ENCODE assay signal across 9 cellular contexts in the genomic region with DNA sequence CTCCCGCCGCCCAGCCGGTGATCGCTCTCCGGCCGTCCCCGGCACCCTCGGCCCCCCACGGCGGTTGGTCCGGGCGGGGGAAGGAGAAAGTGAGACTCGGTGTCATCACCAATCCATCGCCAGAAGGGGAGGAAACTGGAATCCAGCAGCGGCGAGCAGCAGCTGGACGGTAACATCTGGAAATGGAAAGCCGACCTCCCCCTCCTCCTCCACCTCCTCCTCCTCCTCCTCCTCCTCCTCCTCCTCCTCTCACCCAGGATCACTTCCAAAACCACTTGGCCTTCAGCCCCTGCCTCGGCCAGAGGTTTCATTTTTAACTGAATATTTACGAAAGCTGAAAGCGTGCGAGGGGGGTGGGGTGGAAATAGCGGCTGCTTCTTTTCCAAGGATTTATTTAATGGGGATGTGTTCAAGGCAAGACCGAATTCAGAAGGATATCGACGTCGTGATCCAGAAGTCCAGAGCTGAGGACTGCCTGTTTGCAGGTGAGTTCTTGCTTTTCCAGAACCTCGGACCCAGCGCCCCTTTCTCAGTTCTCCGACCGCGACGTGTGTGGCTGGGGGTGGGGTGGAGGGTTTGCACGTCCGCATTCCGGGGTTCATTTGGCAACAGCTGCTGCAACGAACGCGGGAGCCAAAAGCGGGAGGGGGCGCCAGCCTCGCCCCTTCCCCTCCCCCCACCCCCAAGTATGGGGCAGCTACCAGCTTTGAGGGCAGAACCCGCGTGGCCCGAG. TPM values are rescaled to one million over a fixed set of nuclear protein-coding genes. Genes with fewer than 3 reads are reported as not detected.
A peak's percentile ranks its signal among the peaks of the same experiment; 100 is the strongest.
DNase-seq lines count a peak whose midpoint lies in the region; ATAC-seq and TF ChIP-seq lines count a peak whose summit lies in the region.
"Not testable (repeated sequence)": the region's sequence is repeated elsewhere in the genome, so short reads cannot be mapped to it uniquely, and the experiment has no call there.
"Had no signal": no experiment of that assay in that cellular context is flagged by ENCODE, and none has a peak within 500 bp of the region (broad histone marks: within the 10 kb centered on the region; RNA-seq: fewer than 3 reads in every experiment).

No MANE protein-coding gene starts in this region.

- CTCF ChIA-PET in OCI-LY7 (lab: Charles Lee; ENCODE audit: unreplicated experiment); activated CD8-positive, alpha-beta T cell treated with anti-CD3 and anti-CD28 coated beads for 36 hours (lab: Charles Lee); MCF 10A (lab: Yijun Ruan, JAX): not testable (repeated sequence)

- H3K27me3 ChIP-seq in GM06990 (replicated peaks; ENCODE audit: control insufficient read depth, insufficient read depth, low read length) = not testable (repeated sequence)

- intact Hi-C loops in OCI-LY7 (cut with micrococcal nuclease; ENCODE audit: unreplicated experiment); activated CD8-positive, alpha-beta T cell treated with anti-CD3 and anti-CD28 coated beads for 36 hours (cut with micrococcal nuclease); MCF 10A (cut with micrococcal nuclease); Right ventricle myocardium superior (cut with DNase I): not testable (repeated sequence)

- POLR2A ChIA-PET in OCI-LY7 (lab: Charles Lee); activated CD8-positive, alpha-beta T cell treated with anti-CD3 and anti-CD28 coated beads for 36 hours (lab: Charles Lee); MCF 10A (lab: Yijun Ruan, JAX): not testable (repeated sequence)

- H3K4me1 ChIP-seq in OCI-LY7 (ENCODE audit: insufficient read depth, low read length, poor library complexity, severe bottlenecking); urinary bladder (ENCODE audit: insufficient read depth): not testable (repeated sequence)

- not testable (repeated sequence) for H3K79me2 ChIP-seq in OCI-LY7 (ENCODE audit: insufficient read depth, low read depth, low read length)

- H3K36me3 Mint-ChIP-seq in activated CD8-positive, alpha-beta T cell treated with anti-CD3 and anti-CD28 coated beads for 36 hours (ENCODE audit: low read depth); MCF 10A (ENCODE audit: insufficient read depth, unreplicated experiment); mesothelial cell of epicardium: not testable (repeated sequence)

- not testable (repeated sequence) for BruUV-seq in OCI-LY7 (replicated peaks; lab: Mats Ljungman, UMichigan); MCF 10A (replicated peaks; lab: Mats Ljungman, UMichigan)

- H3K4me1 Mint-ChIP-seq in activated CD8-positive, alpha-beta T cell treated with anti-CD3 and anti-CD28 coated beads for 36 hours (ENCODE audit: low read depth); MCF 10A (ENCODE audit: insufficient read depth, unreplicated experiment); mesothelial cell of epicardium: not testable (repeated sequence)

- H2AFZ ChIP-seq in OCI-LY7 (ENCODE audit: low read length) = not testable (repeated sequence)

- not testable (repeated sequence) for H3K9me3 ChIP-seq in OCI-LY7 (ENCODE audit: low read length)

- not testable (repeated sequence) for DNase-seq in GM06990 (ENCODE audit: extremely low read depth, insufficient read length); MCF 10A (ENCODE audit: unreplicated experiment); skeletal muscle cell (ENCODE audit: low read depth)
- DNase-seq in OCI-LY7 (ENCODE audit: low spot score) (peak; percentile 22), Right ventricle myocardium superior (peak; percentile 61), mesothelial cell of epicardium (ENCODE audit: low spot score in 2 of 2, unreplicated experiment in 2 of 2) (peak in 1 of 2 experiments; percentile 38)
- peak; percentile 43 for DNase-seq in activated CD8-positive, alpha-beta T cell treated with anti-CD3 and anti-CD28 coated beads for 36 hours

- not testable (repeated sequence) for TF ChIP-seq CTCF in GM06990 (IDR thresholded peaks at IDR 0.05; ENCODE audit: insufficient read depth, low read length, poor library complexity, severe bottlenecking); OCI-LY7 (conservative IDR thresholded peaks at IDR 0.05; ENCODE audit: low read length); activated CD8-positive, alpha-beta T cell treated with anti-CD3 and anti-CD28 coated beads for 36 hours (IDR thresholded peaks at IDR 0.05); MCF 10A (IDR thresholded peaks at IDR 0.05; ENCODE audit: unreplicated experiment); mesothelial cell of epicardium (IDR thresholded peaks at IDR 0.05; ENCODE audit: unreplicated experiment)

- not testable (repeated sequence) for H3K27me3 Mint-ChIP-seq in activated CD8-positive, alpha-beta T cell treated with anti-CD3 and anti-CD28 coated beads for 36 hours; MCF 10A (ENCODE audit: insufficient read depth, unreplicated experiment); mesothelial cell of epicardium (ENCODE audit: low read depth)

- peak overlapping the region; percentile 42; the same call in 1 of the 2 replicates for H3K4me2 ChIP-seq in OCI-LY7 (ENCODE audit: low read length)

- WGBS in urinary bladder = 0% methylated on average over 29 of the region's 45 CpGs

- not testable (repeated sequence) for H3K9me2 ChIP-seq in OCI-LY7 (ENCODE audit: insufficient read depth, low read length)

- ATAC-seq in activated CD8-positive, alpha-beta T cell treated with anti-CD3 and anti-CD28 coated beads for 36 hours; Right ventricle myocardium superior (ENCODE audit: poor library complexity): not testable (repeated sequence)

- not testable (repeated sequence) for H4K20me1 ChIP-seq in OCI-LY7 (ENCODE audit: insufficient read depth, low read length)

- peak overlapping the region; percentile 71 for H3K4me3 Mint-ChIP-seq in activated CD8-positive, alpha-beta T cell treated with anti-CD3 and anti-CD28 coated beads for 36 hours
- H3K4me3 Mint-ChIP-seq in MCF 10A (ENCODE audit: unreplicated experiment) (peak overlapping the region; percentile 70), mesothelial cell of epicardium (peak overlapping the region; percentile 56)

- not testable (repeated sequence) for H3K36me3 ChIP-seq in GM06990 (ENCODE audit: control insufficient read depth, insufficient read depth, low read length); OCI-LY7 (ENCODE audit: insufficient read depth, low read length); urinary bladder (ENCODE audit: insufficient read depth)

- H3K4me3 ChIP-seq in GM06990 (replicated peaks; ENCODE audit: low read depth, low read length) = peak overlapping the region; percentile 64
- peak overlapping the region; percentile 64 for H3K4me3 ChIP-seq in OCI-LY7 (ENCODE audit: low read depth, low read length, poor library complexity, severe bottlenecking)
- peak overlapping the region; percentile 48 for H3K4me3 ChIP-seq in skeletal muscle cell (ENCODE audit: low read depth, low read length)
- H3K4me3 ChIP-seq in urinary bladder (ENCODE audit: low read depth, low read length) = peak overlapping the region; percentile 54

- peak overlapping the region; percentile 88 for H3K27ac Mint-ChIP-seq in activated CD8-positive, alpha-beta T cell treated with anti-CD3 and anti-CD28 coated beads for 36 hours
- H3K27ac Mint-ChIP-seq in MCF 10A (ENCODE audit: low read depth, unreplicated experiment); mesothelial cell of epicardium: not testable (repeated sequence)

- peak overlapping the region; percentile 78 for H3K27ac ChIP-seq in OCI-LY7 (ENCODE audit: low read depth, low read length, poor library complexity, severe bottlenecking)
- H3K27ac ChIP-seq in urinary bladder (ENCODE audit: low read depth) = not testable (repeated sequence)

- not testable (repeated sequence) for H3K9me3 Mint-ChIP-seq in activated CD8-positive, alpha-beta T cell treated with anti-CD3 and anti-CD28 coated beads for 36 hours; MCF 10A (ENCODE audit: unreplicated experiment); mesothelial cell of epicardium

RNA-seq across cellular contexts. Expression of gene PPIAL4C, which starts 23.6 kb away (rescaled TPM):
- not detected in 2 replicates for total RNA-seq in OCI-LY7 (2014; rRNA removed; shearing (Covaris generic))
- total RNA-seq in OCI-LY7 (2022) (not detected in 2 replicates), MCF 10A (2022) (not detected in 2 replicates), Right ventricle myocardium superior (0.59 TPM), mesothelial cell of epicardium (not detected in 3 replicates), urinary bladder (not detected)
- not detected for total RNA-seq in activated CD8-positive, alpha-beta T cell treated with anti-CD3 and anti-CD28 coated beads for 36 hours
- polyA plus RNA-seq in urinary bladder = not detected
- total RNA-seq: renal cortical epithelial cell had no signal
